In the genomic region with DNA sequence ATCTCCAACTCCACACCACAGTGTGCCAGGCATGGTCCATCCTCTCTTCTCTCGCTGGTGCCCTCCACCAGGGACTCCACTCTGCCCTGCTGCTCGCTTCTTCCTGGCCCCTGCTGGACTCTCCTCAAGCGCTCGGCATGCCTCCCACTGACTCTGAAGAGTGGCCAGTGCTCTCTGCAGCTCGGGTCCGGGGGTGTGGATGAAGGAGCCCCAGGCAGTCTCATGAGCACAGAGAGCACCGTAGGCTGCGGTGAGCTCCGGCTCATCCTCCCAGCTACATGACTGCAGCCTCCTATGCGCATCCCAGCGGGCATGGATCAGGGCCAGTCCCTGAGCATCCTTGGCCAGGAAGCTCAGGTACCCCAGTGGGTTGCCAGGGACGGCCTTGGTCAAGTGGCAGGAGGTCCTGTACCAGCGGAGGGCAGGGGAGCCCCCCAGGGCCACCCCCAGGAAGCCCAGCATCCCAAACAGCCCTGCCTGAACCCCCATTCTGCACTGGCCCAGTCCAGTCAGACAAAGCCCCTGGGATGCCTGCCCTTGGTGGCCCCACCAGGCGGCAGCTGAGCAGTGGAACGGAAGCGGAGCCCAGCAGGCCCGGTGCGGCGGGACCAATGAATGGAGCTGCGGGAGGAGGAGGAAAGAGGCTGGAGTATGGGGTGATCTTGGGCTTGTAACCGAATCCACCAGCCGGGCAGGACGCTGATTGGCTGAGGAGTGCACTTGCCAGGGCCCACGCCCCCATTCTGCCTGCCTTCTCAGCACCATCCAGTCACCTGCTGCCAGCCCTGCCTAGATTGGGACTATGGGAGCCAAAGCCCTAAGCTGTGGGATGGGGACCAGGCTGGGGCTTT, we compare ENCODE assay signal across 10 cellular contexts. TPM values are rescaled to one million over a fixed set of nuclear protein-coding genes. Genes with fewer than 3 reads are reported as not detected.
DNase-seq lines count a peak whose midpoint lies in the region; ATAC-seq and TF ChIP-seq lines count a peak whose summit lies in the region.
"Had no signal": no experiment of that assay in that cellular context is flagged by ENCODE, and none has a peak within 500 bp of the region (broad histone marks: within the 10 kb centered on the region; RNA-seq: fewer than 3 reads in every experiment).

A gene with protein sequence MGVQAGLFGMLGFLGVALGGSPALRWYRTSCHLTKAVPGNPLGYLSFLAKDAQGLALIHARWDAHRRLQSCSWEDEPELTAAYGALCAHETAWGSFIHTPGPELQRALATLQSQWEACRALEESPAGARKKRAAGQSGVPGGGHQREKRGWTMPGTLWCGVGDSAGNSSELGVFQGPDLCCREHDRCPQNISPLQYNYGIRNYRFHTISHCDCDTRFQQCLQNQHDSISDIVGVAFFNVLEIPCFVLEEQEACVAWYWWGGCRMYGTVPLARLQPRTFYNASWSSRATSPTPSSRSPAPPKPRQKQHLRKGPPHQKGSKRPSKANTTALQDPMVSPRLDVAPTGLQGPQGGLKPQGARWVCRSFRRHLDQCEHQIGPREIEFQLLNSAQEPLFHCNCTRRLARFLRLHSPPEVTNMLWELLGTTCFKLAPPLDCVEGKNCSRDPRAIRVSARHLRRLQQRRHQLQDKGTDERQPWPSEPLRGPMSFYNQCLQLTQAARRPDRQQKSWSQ (minus strand): TSS at position 643 of the 851 bp plus-strand sequence. CDS start 154 bp downstream, at position 489.

- ATAC-seq in GM18867 (IDR thresholded peaks at IDR 0.05; ENCODE audit: unreplicated experiment), result no peak
- no peak for ATAC-seq in HG03097 (IDR thresholded peaks at IDR 0.05; ENCODE audit: low FRiP score, unreplicated experiment)

- no peaks in the 10 kb centered on the region for H3K36me3 ChIP-seq in ascending aorta

- no peaks in the 10 kb centered on the region for H3K9me3 ChIP-seq in ascending aorta
- H3K9me3 ChIP-seq: A549 had no signal

- TF ChIP-seq CTCF in fibroblast of the aortic adventitia (IDR thresholded peaks at IDR 0.05; ENCODE audit: insufficient read depth, low read length) (peak; percentile 16), retinal pigment epithelial cell (conservative IDR thresholded peaks at IDR 0.05; ENCODE audit: low read depth, low read length) (peak; percentile 34), ascending aorta (IDR thresholded peaks at IDR 0.05) (no peak)

- intact Hi-C loops in ascending aorta (cut with DNase I), result no loop called here

- DNase-seq in NCI-H1417 (lab: John Stamatoyannopoulos, UW) (peak; percentile 30 to 65 (median 60)), NCI-H1417 treated with DMSO at 0.1 percent for 48 hours (lab: John Stamatoyannopoulos, UW) (no peak), NCI-H524 treated with DMSO at 0.1 percent for 48 hours (lab: John Stamatoyannopoulos, UW) (peak; percentile 86), fibroblast of the aortic adventitia (ENCODE audit: low read depth) (peak; percentile 33), retinal pigment epithelial cell (ENCODE audit: low read depth) (peak; percentile 86), ascending aorta (ENCODE audit: low spot score in 2 of 2) (no peak)
- DNase-seq: activated naive CD8-positive, alpha-beta T cell treated with anti-CD3 and anti-CD28 coated beads, Interleukin-2, amount 10 ng/mL, durations not matched to agents 7 days and 5 days had no signal

- H3K4me3 ChIP-seq in fibroblast of the aortic adventitia (ENCODE audit: low read depth, low read length) (no peak within 1 kb of the TSS), retinal pigment epithelial cell (ENCODE audit: low read length) (peak within 1 kb of the TSS; percentile 50), ascending aorta (no peak within 1 kb of the TSS)
- H3K4me3 ChIP-seq: A549 had no signal

- peaks cover 0 to 11% of the 10 kb centered on the region in 2 donors for H3K4me1 ChIP-seq in ascending aorta
- H3K4me1 ChIP-seq: A549 had no signal

- H3K27me3 ChIP-seq in ascending aorta, result no peaks in the 10 kb centered on the region

- no peak within 1 kb of the TSS for H3K27ac ChIP-seq in ascending aorta
- H3K27ac ChIP-seq: A549 had no signal

RNA-seq across cellular contexts. Expression of the gene that starts here (rescaled TPM):
- total RNA-seq in fibroblast of the aortic adventitia (ENCODE audit: low replicate concordance) (0.08 and 0.09 TPM in 2 replicates), ascending aorta (not detected)
- total RNA-seq: activated naive CD8-positive, alpha-beta T cell treated with anti-CD3 and anti-CD28 coated beads, Interleukin-2, amount 10 ng/mL, durations not matched to agents 7 days and 5 days had no signal

Comparison
In these comparisons a context has a peak if more than half of its experiments do, and no peak if none do; other contexts are left out.
1. DNase-seq: peak in NCI-H1417 (3 of 3), NCI-H524 treated with DMSO at 0.1 percent for 48 hours (single experiment) and retinal pigment epithelial cell (single experiment); none in NCI-H1417 treated with DMSO at 0.1 percent for 48 hours (single experiment) and ascending aorta (0 of 2).
2. Peak in DNase-seq in fibroblast of the aortic adventitia; RNA of the gene not detected or under 1 TPM.
3. CTCF ChIP-seq: peak in fibroblast of the aortic adventitia (single experiment) and retinal pigment epithelial cell (single experiment); none in ascending aorta (0 of 3).